In the genomic region with DNA sequence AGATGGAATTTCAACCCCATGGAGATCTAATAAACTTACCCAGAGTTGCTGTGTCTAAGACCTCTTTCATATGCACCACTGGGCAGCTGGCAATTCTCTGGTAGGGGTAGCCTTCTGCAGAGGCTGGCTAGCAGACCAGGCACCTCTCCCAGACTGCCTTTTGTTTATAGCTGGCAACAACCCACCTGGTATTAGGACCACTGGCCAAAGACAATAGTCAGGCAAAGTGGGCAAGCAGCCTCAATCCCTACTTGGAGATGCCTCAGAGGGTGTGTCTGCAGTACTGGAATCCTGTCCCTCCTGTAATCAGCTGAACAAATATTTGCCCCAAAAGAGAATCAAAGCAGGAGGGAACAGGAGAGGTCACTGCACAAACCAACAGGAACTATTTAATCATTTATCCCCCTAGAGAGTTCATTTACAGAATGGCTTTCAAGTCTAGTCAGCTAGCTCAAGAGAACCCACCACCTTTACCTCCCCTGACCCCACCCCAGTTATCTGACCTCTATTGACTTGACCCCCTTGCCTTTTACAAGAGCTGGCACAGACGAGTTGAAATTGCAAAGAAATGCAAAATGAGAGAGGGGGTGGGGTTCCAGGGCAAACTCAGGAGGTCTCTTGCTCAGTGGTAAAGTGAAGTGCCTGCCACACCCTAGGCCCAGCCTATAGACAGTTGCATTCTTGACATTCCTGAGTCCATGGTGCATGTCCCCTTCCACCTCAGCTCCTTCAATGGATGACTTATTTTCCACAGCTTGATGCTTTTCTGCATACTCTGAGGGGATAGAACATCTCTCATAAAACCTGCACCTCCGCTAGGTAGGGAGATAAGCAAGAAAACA, we compare ENCODE assay signal across 1 cellular context.
TF ChIP-seq lines count a peak whose summit lies in the region.

No MANE protein-coding gene starts in this region.

TF ChIP-seq in K562, 482 proteins besides CTCF, POLR2A, EP300 and RAD21 (continued from another document):
- no peak for TF ChIP-seq PATZ1 (CRISPR knock-in tag; IDR thresholded peaks at IDR 0.05; ENCODE audit: borderline replicate concordance)
- TF ChIP-seq, protein P1, sequence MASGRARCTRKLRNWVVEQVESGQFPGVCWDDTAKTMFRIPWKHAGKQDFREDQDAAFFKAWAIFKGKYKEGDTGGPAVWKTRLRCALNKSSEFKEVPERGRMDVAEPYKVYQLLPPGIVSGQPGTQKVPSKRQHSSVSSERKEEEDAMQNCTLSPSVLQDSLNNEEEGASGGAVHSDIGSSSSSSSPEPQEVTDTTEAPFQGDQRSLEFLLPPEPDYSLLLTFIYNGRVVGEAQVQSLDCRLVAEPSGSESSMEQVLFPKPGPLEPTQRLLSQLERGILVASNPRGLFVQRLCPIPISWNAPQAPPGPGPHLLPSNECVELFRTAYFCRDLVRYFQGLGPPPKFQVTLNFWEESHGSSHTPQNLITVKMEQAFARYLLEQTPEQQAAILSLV (tag; IDR thresholded peaks at IDR 0.05): no peak
- TF ChIP-seq ZBTB9 (CRISPR knock-in tag; IDR thresholded peaks at IDR 0.05): 0 out of 2 replicates have a peak, but pooled peaks have one; percentile 24
- TF ChIP-seq ZNF24 (IDR thresholded peaks at IDR 0.05): no peak
- TF ChIP-seq, protein P2, sequence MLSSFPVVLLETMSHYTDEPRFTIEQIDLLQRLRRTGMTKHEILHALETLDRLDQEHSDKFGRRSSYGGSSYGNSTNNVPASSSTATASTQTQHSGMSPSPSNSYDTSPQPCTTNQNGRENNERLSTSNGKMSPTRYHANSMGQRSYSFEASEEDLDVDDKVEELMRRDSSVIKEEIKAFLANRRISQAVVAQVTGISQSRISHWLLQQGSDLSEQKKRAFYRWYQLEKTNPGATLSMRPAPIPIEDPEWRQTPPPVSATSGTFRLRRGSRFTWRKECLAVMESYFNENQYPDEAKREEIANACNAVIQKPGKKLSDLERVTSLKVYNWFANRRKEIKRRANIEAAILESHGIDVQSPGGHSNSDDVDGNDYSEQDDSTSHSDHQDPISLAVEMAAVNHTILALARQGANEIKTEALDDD (IDR thresholded peaks at IDR 0.05): no peak
- no peak for TF ChIP-seq HNRNPK (IDR thresholded peaks at IDR 0.05; ENCODE audit: low read depth, low read length, poor library complexity, severe bottlenecking)
- peak; percentile 47 to 96; a peak in 3 of 4 replicates for TF ChIP-seq TEAD1 (CRISPR knock-in tag; IDR thresholded peaks at IDR 0.05)
- no peak for TF ChIP-seq ETV6 (IDR thresholded peaks at IDR 0.05; ENCODE audit: borderline replicate concordance in 1 of 2, low read depth in 2 of 2, low read length in 1 of 2)
- no peak for TF ChIP-seq ETV6 (CRISPR knock-in tag; IDR thresholded peaks at IDR 0.05; ENCODE audit: borderline replicate concordance)
- TF ChIP-seq ZNF830 (CRISPR knock-in tag; IDR thresholded peaks at IDR 0.05): no peak
- no peak for TF ChIP-seq PRPF4 (IDR thresholded peaks at IDR 0.05; ENCODE audit: insufficient read depth, low read depth, low read length, poor library complexity, severe bottlenecking)
- TF ChIP-seq ZNF584 (CRISPR knock-in tag; IDR thresholded peaks at IDR 0.05; ENCODE audit: low read depth): no peak
- peak; percentile 26 for TF ChIP-seq SAP30 (IDR thresholded peaks at IDR 0.05; ENCODE audit: borderline replicate concordance, insufficient read depth, low read depth, low read length, poor library complexity, severe bottlenecking)
- TF ChIP-seq PHB2 (IDR thresholded peaks at IDR 0.05; ENCODE audit: low read depth): no peak
- no peak for TF ChIP-seq ZNF3 (CRISPR knock-in tag; IDR thresholded peaks at IDR 0.05)
- peak; percentile 75; the same call in 1 of the 2 replicates for TF ChIP-seq TEAD2 (tag; IDR thresholded peaks at IDR 0.05)
- TF ChIP-seq ATF1 (CRISPR knock-in tag; IDR thresholded peaks at IDR 0.05): no peak
- no peak for TF ChIP-seq ATF1 (tag; IDR thresholded peaks at IDR 0.05)
- TF ChIP-seq THRAP3 (IDR thresholded peaks at IDR 0.05; ENCODE audit: borderline replicate concordance): 0 out of 2 replicates have a peak, but pooled peaks have one; percentile 39
- TF ChIP-seq NR4A1 (CRISPR knock-in tag; IDR thresholded peaks at IDR 0.05): no peak
- peak; percentile 67; the same call in 1 of the 2 replicates for TF ChIP-seq NR4A1 (tag; IDR thresholded peaks at IDR 0.05)
- TF ChIP-seq, protein P3, sequence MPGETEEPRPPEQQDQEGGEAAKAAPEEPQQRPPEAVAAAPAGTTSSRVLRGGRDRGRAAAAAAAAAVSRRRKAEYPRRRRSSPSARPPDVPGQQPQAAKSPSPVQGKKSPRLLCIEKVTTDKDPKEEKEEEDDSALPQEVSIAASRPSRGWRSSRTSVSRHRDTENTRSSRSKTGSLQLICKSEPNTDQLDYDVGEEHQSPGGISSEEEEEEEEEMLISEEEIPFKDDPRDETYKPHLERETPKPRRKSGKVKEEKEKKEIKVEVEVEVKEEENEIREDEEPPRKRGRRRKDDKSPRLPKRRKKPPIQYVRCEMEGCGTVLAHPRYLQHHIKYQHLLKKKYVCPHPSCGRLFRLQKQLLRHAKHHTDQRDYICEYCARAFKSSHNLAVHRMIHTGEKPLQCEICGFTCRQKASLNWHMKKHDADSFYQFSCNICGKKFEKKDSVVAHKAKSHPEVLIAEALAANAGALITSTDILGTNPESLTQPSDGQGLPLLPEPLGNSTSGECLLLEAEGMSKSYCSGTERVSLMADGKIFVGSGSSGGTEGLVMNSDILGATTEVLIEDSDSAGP (CRISPR knock-in tag; IDR thresholded peaks at IDR 0.05): no peak
TF ChIP-seq in K562: peak in this region for 15.
